12 cellular contexts compared by ENCODE assay signal in the genomic region with DNA sequence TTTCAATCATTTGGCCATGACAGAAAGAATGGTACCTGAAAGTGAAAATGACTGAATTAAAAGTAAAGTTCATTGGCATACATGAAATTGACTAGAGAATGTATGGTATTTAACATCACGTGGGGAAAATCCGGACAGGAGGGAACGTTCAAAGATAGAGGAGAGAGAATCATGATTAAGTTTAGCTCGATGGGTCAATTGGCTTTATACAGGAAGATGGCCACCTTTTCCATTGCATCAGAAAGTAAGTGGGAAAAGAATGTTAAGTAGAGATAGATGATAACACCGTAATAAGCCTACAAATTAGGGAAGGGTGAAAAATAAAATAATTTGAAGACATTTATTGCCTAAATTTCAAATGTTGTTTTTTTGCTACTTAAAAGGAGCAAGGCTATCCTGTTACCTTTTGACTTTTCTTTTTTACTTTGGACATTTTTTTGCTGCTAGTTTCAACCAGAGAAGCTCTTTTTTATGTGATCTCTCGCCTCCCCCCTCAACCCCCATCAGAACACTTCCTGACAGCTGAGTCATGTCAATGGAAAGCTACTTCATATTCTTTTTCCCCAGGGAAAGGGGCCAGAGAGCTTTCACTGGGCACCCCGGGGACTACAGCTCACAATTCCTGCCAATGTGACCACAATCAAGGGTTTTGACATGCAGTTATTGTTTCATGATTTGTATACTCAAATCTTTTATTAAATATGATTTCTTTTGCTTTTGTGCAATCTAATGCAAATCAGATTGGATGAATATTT. TPM values are rescaled to one million over a fixed set of nuclear protein-coding genes. Genes with fewer than 3 reads are reported as not detected.
DNase-seq lines count a peak whose midpoint lies in the region; ATAC-seq and TF ChIP-seq lines count a peak whose summit lies in the region.
"Had no signal": no experiment of that assay in that cellular context is flagged by ENCODE, and none has a peak within 500 bp of the region (broad histone marks: within the 10 kb centered on the region; RNA-seq: fewer than 3 reads in every experiment).

No MANE protein-coding gene starts in this region.

- no peaks in the 10 kb centered on the region for H3K27me3 ChIP-seq in BLaER1 treated with 17β-estradiol and CSF1 and Interleukin-3, amounts not matched to agents 10 nM and 100 nM
- H3K27me3 ChIP-seq in thyroid gland: no peaks in the 10 kb centered on the region
- H3K27me3 ChIP-seq: dorsolateral prefrontal cortex had no signal

- H3K27ac Mint-ChIP-seq in activated T-cell treated with anti-CD3 and anti-CD28 coated beads, Interleukin-2, amount 50 U/mL, for 24 hours: no peak overlapping the region

- H3K4me2 ChIP-seq in BLaER1 treated with 17β-estradiol and CSF1 and Interleukin-3, amounts not matched to agents 10 nM and 100 nM: peak overlapping the region; percentile 29 to 76 (median 60)

- no peaks in the 10 kb centered on the region for H3K4me1 Mint-ChIP-seq in activated T-cell treated with anti-CD3 and anti-CD28 coated beads, Interleukin-2, amount 50 U/mL, for 24 hours (ENCODE audit: low read depth)

- TF ChIP-seq CTCF in NB4 (IDR thresholded peaks at IDR 0.05; ENCODE audit: low read depth, low read length): no peak
- no peak for TF ChIP-seq CTCF in thyroid gland (IDR thresholded peaks at IDR 0.05)

- intact Hi-C loops in thyroid gland (cut with DNase I): no loop called here

- no peaks in the 10 kb centered on the region for H3K36me3 Mint-ChIP-seq in activated T-cell treated with anti-CD3 and anti-CD28 coated beads, Interleukin-2, amount 50 U/mL, for 24 hours (ENCODE audit: low read depth)

- H3K4me3 ChIP-seq in BLaER1 treated with 17β-estradiol and CSF1 and Interleukin-3, amounts not matched to agents 10 nM and 100 nM: no peak overlapping the region
- no peak overlapping the region for H3K4me3 ChIP-seq in NB4 (ENCODE audit: low read depth, low read length)
- no peak overlapping the region for H3K4me3 ChIP-seq in thyroid gland (replicated peaks in 1 of 3)
- H3K4me3 ChIP-seq: prostate gland had no signal

- no peak for ATAC-seq in HG02840 (IDR thresholded peaks at IDR 0.05; ENCODE audit: low FRiP score, unreplicated experiment)
- ATAC-seq: activated T-cell treated with anti-CD3 and anti-CD28 coated beads, Interleukin-2, amount 50 U/mL, for 4 hours; left colon had no signal

- no peaks in the 10 kb centered on the region for H3K9me3 ChIP-seq in BLaER1 treated with 17β-estradiol and CSF1 and Interleukin-3, amounts not matched to agents 10 nM and 100 nM (replicated peaks in 1 of 11)
- H3K9me3 ChIP-seq in thyroid gland: no peaks in the 10 kb centered on the region
- H3K9me3 ChIP-seq: prostate gland had no signal

- 69 to 72% methylated on average over 7 of the region's 7 CpGs for WGBS in thyroid gland, 2 donors

- H4K20me1 ChIP-seq in BLaER1 treated with 17β-estradiol and CSF1 and Interleukin-3, amounts not matched to agents 10 nM and 100 nM: no peaks in the 10 kb centered on the region

- H3K4me1 ChIP-seq in BLaER1 treated with 17β-estradiol and CSF1 and Interleukin-3, amounts not matched to agents 10 nM and 100 nM: peaks cover 6 to 23% (median 17%) of the 10 kb centered on the region in 10 experiments; a peak in 19 of 20 replicates
- H3K4me1 ChIP-seq in thyroid gland: no peaks in the 10 kb centered on the region
- H3K4me1 ChIP-seq: prostate gland had no signal

- no peak overlapping the region for H3K4me3 Mint-ChIP-seq in activated T-cell treated with anti-CD3 and anti-CD28 coated beads, Interleukin-2, amount 50 U/mL, for 24 hours
- H3K4me3 Mint-ChIP-seq: activated T-cell treated with anti-CD3 and anti-CD28 coated beads, Interleukin-2, amount 50 U/mL, for 4 hours had no signal

- H3K9me3 Mint-ChIP-seq in activated T-cell treated with anti-CD3 and anti-CD28 coated beads, Interleukin-2, amount 50 U/mL, for 24 hours: no peaks in the 10 kb centered on the region
- H3K9me3 Mint-ChIP-seq: activated T-cell treated with anti-CD3 and anti-CD28 coated beads, Interleukin-2, amount 50 U/mL, for 4 hours had no signal

- H3K27ac ChIP-seq in BLaER1 treated with 17β-estradiol and CSF1 and Interleukin-3, amounts not matched to agents 10 nM and 100 nM: peak overlapping the region in 3 of 11 experiments; percentile 2 to 50 (median 45); a peak in 3 of 22 replicates
- H3K27ac ChIP-seq in thyroid gland: peak overlapping the region in 1 of 3 donors; percentile 51
- H3K27ac ChIP-seq: dorsolateral prefrontal cortex, prostate gland had no signal

- H3K9ac ChIP-seq in BLaER1 treated with 17β-estradiol and CSF1 and Interleukin-3, amounts not matched to agents 10 nM and 100 nM: no peak overlapping the region

- peak; percentile 34 for DNase-seq in NB4 (ENCODE audit: low read depth)
- peak; percentile 53 for DNase-seq in dermis blood vessel endothelial cell
- DNase-seq in lung microvascular endothelial cell (ENCODE audit: low read depth in 2 of 2): peak; percentile 91 to 95
- no peak for DNase-seq in thyroid gland
- DNase-seq in activated CD4-positive, CD25-positive, alpha-beta regulatory T cell treated with anti-CD3 and anti-CD28 coated beads, Interleukin-2, amount 50 U/mL, for 72 hours: no peak
- no peak for DNase-seq in activated T-cell treated with anti-CD3 and anti-CD28 coated beads, Interleukin-2, amount 50 U/mL, for 24 hours
- DNase-seq: activated T-cell treated with anti-CD3 and anti-CD28 coated beads, Interleukin-2, amount 50 U/mL, for 4 hours; dorsolateral prefrontal cortex; left colon had no signal

- no peak for TF ChIP-seq POLR2A in NB4 (IDR thresholded peaks at IDR 0.05; ENCODE audit: extremely low read depth, insufficient read length)
- TF ChIP-seq POLR2A in thyroid gland (IDR thresholded peaks at IDR 0.05): no peak

- no peaks in the 10 kb centered on the region for H3K27me3 Mint-ChIP-seq in activated T-cell treated with anti-CD3 and anti-CD28 coated beads, Interleukin-2, amount 50 U/mL, for 24 hours

- H3K36me3 ChIP-seq in BLaER1 treated with 17β-estradiol and CSF1 and Interleukin-3, amounts not matched to agents 10 nM and 100 nM: no peaks in the 10 kb centered on the region
- no peaks in the 10 kb centered on the region for H3K36me3 ChIP-seq in thyroid gland
- H3K36me3 ChIP-seq: prostate gland had no signal

RNA-seq across cellular contexts. Expression of a gene that starts 0.8 kb away (rescaled TPM):
- total RNA-seq in dermis blood vessel endothelial cell (15.1 and 20.3 TPM in 2 replicates), lung microvascular endothelial cell (13.1 and 17.7 TPM in 2 replicates), thyroid gland (10 to 100 TPM; 12.9 to 17.1 (median 16.2) TPM)

Comparison
In these comparisons a context has a peak if more than half of its experiments do, and no peak if none do; other contexts are left out.
1. DNase-seq: peak in NB4 (single experiment), dermis blood vessel endothelial cell (single experiment) and lung microvascular endothelial cell (2 of 2); none in thyroid gland (0 of 2), activated CD4-positive, CD25-positive, alpha-beta regulatory T cell treated with anti-CD3 and anti-CD28 coated beads, Interleukin-2, amount 50 U/mL, for 72 hours (single experiment) and activated T-cell treated with anti-CD3 and anti-CD28 coated beads, Interleukin-2, amount 50 U/mL, for 24 hours (single experiment).